8 cellular contexts compared by ENCODE assay signal in genomic region chr5:146041180-146041789, GRCh38.
A peak's percentile ranks its signal among the peaks of the same experiment; 100 is the strongest.
DNase-seq lines count a peak whose midpoint lies in the region; ATAC-seq and TF ChIP-seq lines count a peak whose summit lies in the region.

No MANE protein-coding gene starts in this region.

- H3K36me3 Mint-ChIP-seq in activated CD4-positive, alpha-beta T cell treated with anti-CD3 and anti-CD28 coated beads for 36 hours (ENCODE audit: low read depth): no peaks in the 10 kb centered on the region
- H3K36me3 Mint-ChIP-seq in effector memory CD8-positive, alpha-beta T cell (ENCODE audit: insufficient read depth): no peaks in the 10 kb centered on the region

- H3K27me3 Mint-ChIP-seq in activated CD4-positive, alpha-beta T cell treated with anti-CD3 and anti-CD28 coated beads for 36 hours: no peaks in the 10 kb centered on the region
- H3K27me3 Mint-ChIP-seq in effector memory CD8-positive, alpha-beta T cell: no peaks in the 10 kb centered on the region

- no peaks in the 10 kb centered on the region for H3K4me1 Mint-ChIP-seq in activated CD4-positive, alpha-beta T cell treated with anti-CD3 and anti-CD28 coated beads for 36 hours
- H3K4me1 Mint-ChIP-seq in effector memory CD8-positive, alpha-beta T cell (ENCODE audit: low read depth in 2 of 2): no peaks in the 10 kb centered on the region

- no peak overlapping the region for H2AFZ ChIP-seq in PC-3 (ENCODE audit: low read length)

- H3K9me2 ChIP-seq in PC-3 (replicated peaks; ENCODE audit: low read length): no peaks in the 10 kb centered on the region

- H3K27ac Mint-ChIP-seq in activated CD4-positive, alpha-beta T cell treated with anti-CD3 and anti-CD28 coated beads for 36 hours: no peak overlapping the region
- H3K27ac Mint-ChIP-seq in effector memory CD8-positive, alpha-beta T cell: no peak overlapping the region

- no peaks in the 10 kb centered on the region for H3K79me2 ChIP-seq in PC-3 (ENCODE audit: low read length)

- H3K27me3 ChIP-seq in GM06990 (replicated peaks; ENCODE audit: control insufficient read depth, insufficient read depth, low read length) (no peaks in the 10 kb centered on the region), PC-3 (ENCODE audit: low read length) (no peaks in the 10 kb centered on the region)

- H3F3A ChIP-seq in PC-3 (ENCODE audit: low read length, unreplicated experiment): no peaks in the 10 kb centered on the region

- no TSS peak for BruUV-seq in PC-3 (replicated peaks; lab: Mats Ljungman, UMichigan)

- H3K4me1 ChIP-seq in PC-3 (ENCODE audit: insufficient read depth, low read length): peaks cover 16% of the 10 kb centered on the region

- H3K9me3 ChIP-seq in PC-3 (ENCODE audit: low read length): no peaks in the 10 kb centered on the region

- H3K9ac ChIP-seq in PC-3 (ENCODE audit: low read length): no peak overlapping the region

- CTCF ChIA-PET in PC-3 (lab: Charles Lee): interaction anchor here (0.7 to 1.0 kb wide), 2 partner anchors 13 to 738 kb away, joined by 3 read pairs; no protein-coding TSS in a partner anchor
- CTCF ChIA-PET in activated CD4-positive, alpha-beta T cell treated with anti-CD3 and anti-CD28 coated beads for 36 hours (lab: Charles Lee): interaction anchor here (0.7 to 2.4 kb wide), 3 partner anchors 11 to 107 kb away, joined by 3 to 6 read pairs (median 4); no protein-coding TSS in a partner anchor

- H3K36me3 ChIP-seq in GM06990 (ENCODE audit: control insufficient read depth, insufficient read depth, low read length) (no peaks in the 10 kb centered on the region), PC-3 (ENCODE audit: low read depth, low read length) (no peaks in the 10 kb centered on the region)

- H3K4me2 ChIP-seq in PC-3 (ENCODE audit: low read length): no peak overlapping the region

- TF ChIP-seq CTCF in GM06990 (IDR thresholded peaks at IDR 0.05; ENCODE audit: insufficient read depth, low read length, poor library complexity, severe bottlenecking) (peak; percentile 49), PC-3 (conservative IDR thresholded peaks at IDR 0.05; ENCODE audit: low read depth, low read length) (peak; percentile 68)

- POLR2A ChIA-PET in PC-3 (lab: Charles Lee; ENCODE audit: unreplicated experiment): interaction anchor here (0.5 kb wide), 1 partner anchor 95 kb away, joined by 3 read pairs; no protein-coding TSS in a partner anchor
- POLR2A ChIA-PET in activated CD4-positive, alpha-beta T cell treated with anti-CD3 and anti-CD28 coated beads for 36 hours (lab: Charles Lee): interaction anchor here (0.6 kb wide), 1 partner anchor 125 kb away, joined by 3 read pairs; no protein-coding TSS in a partner anchor

- H3K9me3 Mint-ChIP-seq in activated CD4-positive, alpha-beta T cell treated with anti-CD3 and anti-CD28 coated beads for 36 hours (ENCODE audit: low read depth): no peaks in the 10 kb centered on the region
- no peaks in the 10 kb centered on the region for H3K9me3 Mint-ChIP-seq in effector memory CD8-positive, alpha-beta T cell

- H4K20me1 ChIP-seq in PC-3 (ENCODE audit: low read length): no peaks in the 10 kb centered on the region

- no peak overlapping the region for H3K4me3 Mint-ChIP-seq in activated CD4-positive, alpha-beta T cell treated with anti-CD3 and anti-CD28 coated beads for 36 hours
- H3K4me3 Mint-ChIP-seq in effector memory CD8-positive, alpha-beta T cell: no peak overlapping the region

- intact Hi-C loops in PC-3 (cut with micrococcal nuclease) (no loop called here), left cardiac atrium (cut with DNase I) (loop anchor here in 1 of 2 donors (10.0 kb wide), 3 partner anchors 106 to 1836 kb away; partner anchors contain the start of gene SH3RF2)
- intact Hi-C loops in activated CD4-positive, alpha-beta T cell treated with anti-CD3 and anti-CD28 coated beads for 36 hours (cut with DNase I, micrococcal nuclease): loop anchor here (10.0 kb wide), 2 partner anchors 186 to 1836 kb away; no protein-coding TSS in a partner anchor

- H3K27ac ChIP-seq in PC-3 (ENCODE audit: low read length): no peak overlapping the region

- ATAC-seq in PC-3 (peak; percentile 49), left cardiac atrium (peak; percentile 31 to 44)
- ATAC-seq in activated CD4-positive, alpha-beta T cell treated with anti-CD3 and anti-CD28 coated beads for 36 hours: no peak
- ATAC-seq in effector memory CD8-positive, alpha-beta T cell (replicated peaks): no peak

- no peak for DNase-seq in GM06990 (ENCODE audit: extremely low read depth, insufficient read length)
- DNase-seq in H4 (ENCODE audit: low spot score): peak; percentile 25
- peak; percentile 58 for DNase-seq in PC-3
- DNase-seq in left cardiac atrium: no peak
- no peak for DNase-seq in activated CD4-positive, alpha-beta T cell treated with anti-CD3 and anti-CD28 coated beads for 36 hours
- DNase-seq in effector memory CD8-positive, alpha-beta T cell: no peak
- no peak for DNase-seq in activated CD4-positive, alpha-beta T cell treated with anti-CD3 and anti-CD28 coated beads for 48 hours
- no peak for DNase-seq in NCI-H748 treated with DMSO at 0.1 percent for 48 hours (lab: John Stamatoyannopoulos, UW)

- H3K4me3 ChIP-seq in GM06990 (replicated peaks; ENCODE audit: low read depth, low read length): no peak overlapping the region
- H3K4me3 ChIP-seq in PC-3 (ENCODE audit: low read length): no peak overlapping the region

Comparison
In these comparisons a context has a peak if more than half of its experiments do, and no peak if none do; other contexts are left out.
1. DNase-seq: peak in H4 (single experiment) and PC-3 (single experiment); none in GM06990 (single experiment), left cardiac atrium (single experiment), activated CD4-positive, alpha-beta T cell treated with anti-CD3 and anti-CD28 coated beads for 36 hours (single experiment), effector memory CD8-positive, alpha-beta T cell (0 of 3), activated CD4-positive, alpha-beta T cell treated with anti-CD3 and anti-CD28 coated beads for 48 hours (single experiment) and NCI-H748 treated with DMSO at 0.1 percent for 48 hours (single experiment).
2. ATAC-seq: peak in PC-3 (single experiment) and left cardiac atrium (2 of 2); none in activated CD4-positive, alpha-beta T cell treated with anti-CD3 and anti-CD28 coated beads for 36 hours (single experiment) and effector memory CD8-positive, alpha-beta T cell (single experiment).